26 cellular contexts compared by ENCODE assay signal in genomic region chr15:60135961-60136360, GRCh38.
"Had no signal": no experiment of that assay in that cellular context is flagged by ENCODE, and none has a peak within 500 bp of the region (broad histone marks: within the 10 kb centered on the region; RNA-seq: fewer than 3 reads in every experiment).

No MANE protein-coding gene starts in this region.

- H3K4me1 Mint-ChIP-seq: activated B cell treated with CpG ODN at 0.5 μM for 24 hours; activated naive CD8-positive, alpha-beta T cell treated with anti-CD3 and anti-CD28 coated beads for 36 hours; immature natural killer cell; memory B cell; stimulated activated memory B cell treated with anti-CD40 and anti-IgM and Interleukin-4, amounts not matched to agents 10 μg/mL and 1 μg/mL and 100 μg/mL, for 72 hours; T-helper 17 cell had no signal

- H3K27ac Mint-ChIP-seq: activated B cell treated with CpG ODN at 0.5 μM for 24 hours; activated CD4-positive, alpha-beta memory T cell treated with anti-CD3 and anti-CD28 coated beads for 36 hours; activated naive CD8-positive, alpha-beta T cell treated with anti-CD3 and anti-CD28 coated beads for 36 hours; dendritic cell treated with granulocyte-macrophage colony-stimulating factor and Interleukin-4, amounts not matched to agents 40 ng/mL and 50 ng/mL, for 4 days; immature natural killer cell; memory B cell; nephron; stimulated activated memory B cell treated with anti-CD40 and anti-IgM and Interleukin-4, amounts not matched to agents 10 μg/mL and 1 μg/mL and 100 μg/mL, for 72 hours; T-helper 17 cell; type B pancreatic cell had no signal

- H3K9me3 Mint-ChIP-seq: activated B cell treated with CpG ODN at 0.5 μM for 24 hours; activated CD4-positive, alpha-beta memory T cell treated with anti-CD3 and anti-CD28 coated beads for 36 hours; activated naive CD8-positive, alpha-beta T cell treated with anti-CD3 and anti-CD28 coated beads for 36 hours; dendritic cell treated with granulocyte-macrophage colony-stimulating factor and Interleukin-4, amounts not matched to agents 40 ng/mL and 50 ng/mL, for 4 days; immature natural killer cell; nephron; type B pancreatic cell had no signal

- H3K36me3 Mint-ChIP-seq: activated CD4-positive, alpha-beta memory T cell treated with anti-CD3 and anti-CD28 coated beads for 36 hours; activated naive CD8-positive, alpha-beta T cell treated with anti-CD3 and anti-CD28 coated beads for 36 hours; immature natural killer cell; memory B cell; stimulated activated memory B cell treated with anti-CD40 and anti-IgM and Interleukin-4, amounts not matched to agents 10 μg/mL and 1 μg/mL and 100 μg/mL, for 72 hours; type B pancreatic cell had no signal

- DNase-seq: activated B cell treated with CpG ODN at 0.5 μM for 24 hours; activated CD4-positive, alpha-beta memory T cell treated with anti-CD3 and anti-CD28 coated beads for 36 hours; activated CD4-positive, alpha-beta T cell treated with anti-CD3 and anti-CD28 coated beads for 4 hours; activated naive CD4-positive, alpha-beta T cell treated with Interleukin-2 at 50 U/mL for 16 hours; activated naive CD8-positive, alpha-beta T cell treated with anti-CD3 and anti-CD28 coated beads for 36 hours; activated T-cell treated with anti-CD3 and anti-CD28 coated beads, Interleukin-2, amount 50 U/mL, for 48 hours; amniotic stem cell; effector CD8-positive, alpha-beta T cell; erythroblast; foreskin keratinocyte; immature natural killer cell; left ventricle myocardium superior; stimulated activated CD4-positive, alpha-beta T cell treated with anti-CD3 and anti-CD28 coated beads, Interleukin-15, amount 100 ng/mL, for 24 hours; stomach; SW 1271; T-helper 17 cell had no signal

- H3K27ac ChIP-seq: foreskin keratinocyte, hepatocyte, neutrophil, parathyroid adenoma, stomach, thoracic aorta had no signal

- H3K4me3 Mint-ChIP-seq: activated B cell treated with CpG ODN at 0.5 μM for 24 hours; activated CD4-positive, alpha-beta memory T cell treated with anti-CD3 and anti-CD28 coated beads for 36 hours; activated naive CD8-positive, alpha-beta T cell treated with anti-CD3 and anti-CD28 coated beads for 36 hours; dendritic cell treated with granulocyte-macrophage colony-stimulating factor and Interleukin-4, amounts not matched to agents 40 ng/mL and 50 ng/mL, for 4 days; immature natural killer cell; memory B cell; nephron; stimulated activated memory B cell treated with anti-CD40 and anti-IgM and Interleukin-4, amounts not matched to agents 10 μg/mL and 1 μg/mL and 100 μg/mL, for 72 hours; T-helper 17 cell; type B pancreatic cell had no signal

- ATAC-seq: foreskin keratinocyte; left ventricle myocardium superior; sciatic nerve; stimulated activated memory B cell treated with anti-CD40 and anti-IgM and Interleukin-4, amounts not matched to agents 10 μg/mL and 1 μg/mL and 100 μg/mL, for 72 hours; T-helper 17 cell had no signal
